Comparison of ENCODE assay signal across 13 cellular contexts in the genomic region with DNA sequence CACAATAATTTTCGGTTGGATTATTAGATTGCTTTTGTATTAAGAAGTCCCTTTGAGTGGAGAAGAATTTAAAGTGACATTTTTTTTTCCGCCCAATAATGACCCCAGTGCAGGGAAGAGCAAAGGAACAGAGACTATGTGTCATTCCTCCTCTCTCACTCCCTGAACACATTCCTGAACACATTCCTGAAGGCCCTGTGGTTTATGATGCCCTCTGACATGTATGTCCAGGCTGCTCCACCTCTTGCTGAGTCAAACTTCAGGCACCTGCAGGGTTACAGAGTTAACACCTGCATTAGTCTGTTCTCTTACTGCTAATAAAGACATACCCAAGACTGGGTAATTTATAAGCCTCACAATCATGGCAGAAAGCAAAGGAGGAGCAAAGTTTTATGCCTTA.
DNase-seq lines count a peak whose midpoint lies in the region; ATAC-seq and TF ChIP-seq lines count a peak whose summit lies in the region.
"Had no signal": no experiment of that assay in that cellular context is flagged by ENCODE, and none has a peak within 500 bp of the region (broad histone marks: within the 10 kb centered on the region; RNA-seq: fewer than 3 reads in every experiment).

No MANE protein-coding gene starts in this region.

- H3K4me3 ChIP-seq in HFF-Myc (replicated peaks; ENCODE audit: low read depth, low read length) = no peak overlapping the region
- H3K4me3 ChIP-seq in psoas muscle = no peak overlapping the region
- H3K4me3 ChIP-seq: HAP-1, K562 had no signal

- H3K36me3 ChIP-seq in psoas muscle (ENCODE audit: insufficient read depth in 1 of 2, low read depth in 1 of 2) = no peaks in the 10 kb centered on the region
- H3K36me3 ChIP-seq: HAP-1 had no signal

- no peak for ATAC-seq in GM21447 (IDR thresholded peaks at IDR 0.05; ENCODE audit: unreplicated experiment)
- ATAC-seq in psoas muscle = no peak
- ATAC-seq: activated CD8-positive, alpha-beta T cell treated with anti-CD3 and anti-CD28 coated beads, Interleukin-2, amount 10 ng/mL, durations not matched to agents 7 days and 5 days; K562 had no signal

- no peaks in the 10 kb centered on the region for H3K9me3 ChIP-seq in psoas muscle
- H3K9me3 ChIP-seq: HAP-1 had no signal

- peak; percentile 10 for DNase-seq in 8988T
- DNase-seq in HFF-Myc (ENCODE audit: extremely low read depth, low read depth) = peak; percentile 12
- peak; percentile 34 to 83 for DNase-seq in SW 1271 (lab: John Stamatoyannopoulos, UW)
- peak; percentile 48 for DNase-seq in hepatic stellate cell (ENCODE audit: low spot score)
- DNase-seq in T-helper 1 cell = no peak
- no peak for DNase-seq in psoas muscle
- no peak for DNase-seq in nucleus accumbens (lab: John Stamatoyannopoulos, UW)
- DNase-seq: activated CD8-positive, alpha-beta T cell treated with anti-CD3 and anti-CD28 coated beads, Interleukin-2, amount 10 ng/mL, durations not matched to agents 7 days and 5 days; activated naive CD4-positive, alpha-beta T cell treated with anti-CD3 and anti-CD28 coated beads, Interleukin-2, amount 10 ng/mL, durations not matched to agents 7 days and 5 days; NCI-H2029 treated with DMSO at 0.1 percent for 48 hours had no signal

- no peaks in the 10 kb centered on the region for H3K27me3 ChIP-seq in psoas muscle (ENCODE audit: insufficient read depth in 3 of 3, low read length in 2 of 3)

- intact Hi-C loops in psoas muscle (cut with DNase I) = no loop called here

- no peak overlapping the region for H3K27ac ChIP-seq in psoas muscle

- no peaks in the 10 kb centered on the region for H3K4me1 ChIP-seq in psoas muscle

- no peak for TF ChIP-seq CTCF in HFF-Myc (IDR thresholded peaks at IDR 0.05; ENCODE audit: low read depth, low read length, missing control alignments)
- no peak for TF ChIP-seq CTCF in psoas muscle (IDR thresholded peaks at IDR 0.05)

- WGBS in psoas muscle, 3 donors = 45 to 46% (median 45%) methylated on average over 2 of the region's 2 CpGs

Comparison
In these comparisons a context has a peak if more than half of its experiments do, and no peak if none do; other contexts are left out.
1. DNase-seq: peak in 8988T (single experiment), HFF-Myc (single experiment), SW 1271 (2 of 2) and hepatic stellate cell (single experiment); none in T-helper 1 cell (0 of 5), psoas muscle (0 of 2) and nucleus accumbens (0 of 56).